ENCODE assay signal across 1 cellular context in the genomic region with DNA sequence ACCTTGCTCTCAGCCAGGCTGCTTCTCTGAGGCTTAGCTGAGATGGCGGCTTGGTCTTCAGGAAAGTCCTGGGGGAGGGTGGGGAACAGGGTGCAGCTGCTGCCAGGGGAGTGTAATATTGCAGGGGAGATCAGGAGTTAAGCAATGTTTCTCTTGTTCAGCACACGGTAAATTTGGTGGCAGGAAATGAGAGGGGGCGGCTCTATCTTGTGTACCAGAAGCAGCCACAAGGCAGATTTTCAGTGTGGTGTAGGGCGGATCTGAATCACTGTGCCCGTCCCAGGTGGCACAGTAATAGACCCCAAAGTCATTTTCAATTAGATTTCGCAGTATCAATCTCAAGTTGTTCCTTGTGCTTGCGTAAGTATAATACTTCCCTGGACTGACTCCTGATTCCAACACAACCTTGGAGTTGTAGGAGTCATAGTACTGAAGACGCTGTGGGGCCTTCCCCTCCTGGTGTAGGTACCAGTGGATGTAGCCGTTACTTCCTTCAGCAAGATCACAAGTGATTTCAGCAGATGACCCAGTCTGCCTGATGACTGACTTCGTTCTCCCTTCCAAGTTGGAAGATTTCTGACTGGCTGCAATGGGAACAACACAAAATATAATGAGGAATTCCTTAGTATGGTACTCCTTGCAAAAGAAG.
TF ChIP-seq lines count a peak whose summit lies in the region.

No MANE protein-coding gene starts in this region.

TF ChIP-seq in GM12878, 131 proteins besides CTCF, POLR2A, EP300 and RAD21 (continued from another document):
- peak; percentile 48; the same call in 1 of the 2 replicates for TF ChIP-seq RUNX3 (IDR thresholded peaks at IDR 0.05; ENCODE audit: low read length)
TF ChIP-seq in GM12878: peak in this region for 5; not testable (repeated sequence) for 126.
